Comparison of ENCODE assay signal across 1 cellular context in genomic region chr14:18295844-18296243, GRCh38.
A peak's percentile ranks its signal among the peaks of the same experiment; 100 is the strongest.
DNase-seq lines count a peak whose midpoint lies in the region; ATAC-seq lines count a peak whose summit lies in the region.
"Not testable (repeated sequence)": the region's sequence is repeated elsewhere in the genome, so short reads cannot be mapped to it uniquely, and the experiment has no call there.

No MANE protein-coding gene starts in this region.

- DNase-seq in left cardiac atrium, result peak; percentile 10

- intact Hi-C loops in left cardiac atrium (cut with DNase I), result not testable (repeated sequence)

- ATAC-seq in left cardiac atrium, result not testable (repeated sequence)
